In the genomic region with DNA sequence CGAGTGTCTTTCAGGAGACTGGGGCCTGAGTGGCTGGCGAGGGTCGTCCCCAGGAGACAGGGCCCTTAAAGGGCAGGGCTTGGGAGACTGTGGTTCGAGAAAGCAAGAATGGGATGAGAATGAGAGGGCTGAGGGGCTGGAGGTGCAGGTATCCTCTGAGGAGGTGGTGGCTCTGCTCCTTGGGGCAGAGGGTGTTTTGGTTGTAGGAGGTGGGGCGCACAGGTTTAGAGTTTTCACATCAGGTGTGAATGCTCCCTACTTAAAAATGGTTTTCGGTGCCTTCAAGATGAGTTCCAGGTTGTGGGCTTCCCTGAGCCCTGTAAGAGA, we compare ENCODE assay signal across 8 cellular contexts. TPM values are rescaled to one million over a fixed set of nuclear protein-coding genes. Genes with fewer than 3 reads are reported as not detected.
DNase-seq lines count a peak whose midpoint lies in the region; ATAC-seq and TF ChIP-seq lines count a peak whose summit lies in the region.

No MANE protein-coding gene starts in this region.

- H3K4me3 ChIP-seq in H7 (ENCODE audit: insufficient read depth, low read depth, low read length) (peak overlapping the region; percentile 80), foreskin fibroblast (ENCODE audit: low read depth in 1 of 2, low read length in 2 of 2) (peak overlapping the region; percentile 68 to 85), skeletal muscle tissue (ENCODE audit: low read length in 3 of 3) (peak overlapping the region; percentile 94 to 99 (median 95))

- peaks cover 0 to 5% (median 2%) of the 10 kb centered on the region in 3 donors for H3K9me3 ChIP-seq in skeletal muscle tissue (ENCODE audit: control insufficient read depth in 3 of 3, low read length in 3 of 3)

- H3K27ac ChIP-seq in skeletal muscle tissue (ENCODE audit: low read depth, low read length): peak overlapping the region; percentile 82

- H3K9ac ChIP-seq in skeletal muscle tissue (ENCODE audit: low read depth in 1 of 3, low read length in 3 of 3): peak overlapping the region; percentile 87 to 96 (median 94)

- no peak for DNase-seq in H7
- DNase-seq in T-cell: peak in 1 of 34 experiments; percentile 0
- no peak for DNase-seq in foreskin fibroblast
- DNase-seq in pons (ENCODE audit: low spot score): no peak
- no peak for DNase-seq in stimulated activated CD4-positive, alpha-beta T cell treated with anti-CD3 and anti-CD28 coated beads, Interleukin-2, amount 100 ng/mL, for 48 hours
- no peak for DNase-seq in mucosa of gallbladder (ENCODE audit: low spot score)

- CTCF ChIA-PET in T-cell (lab: Charles Lee): interaction anchor here in 1 of 2 donors (0.5 kb wide), 1 partner anchor 261 kb away, joined by 4 read pairs; no protein-coding TSS in a partner anchor

- no peaks in the 10 kb centered on the region for H3K27me3 Mint-ChIP-seq in T-cell

- POLR2A ChIA-PET in T-cell (lab: Charles Lee): interaction anchor here (0.5 to 1.3 kb wide), 2 partner anchors 30 to 153 kb away, joined by 3 to 7 read pairs; no protein-coding TSS in a partner anchor

- no peaks in the 10 kb centered on the region for H3K27me3 ChIP-seq in H7 (ENCODE audit: control insufficient read depth, insufficient read depth, low read length)
- H3K27me3 ChIP-seq in skeletal muscle tissue (ENCODE audit: control insufficient read depth in 3 of 3, insufficient read depth in 3 of 3, low read length in 3 of 3): no peaks in the 10 kb centered on the region

- peak overlapping the region; percentile 93 to 99 for H3K27ac Mint-ChIP-seq in T-cell

- peak overlapping the region; percentile 92 to 99 (median 96) for H3K4me3 Mint-ChIP-seq in T-cell

- H3K4me1 ChIP-seq in skeletal muscle tissue (ENCODE audit: control insufficient read depth in 3 of 3, insufficient read depth in 3 of 3, low read length in 3 of 3): peaks cover 9 to 13% (median 10%) of the 10 kb centered on the region in 3 donors

- TF ChIP-seq CTCF in foreskin fibroblast (IDR thresholded peaks at IDR 0.05; ENCODE audit: low read depth, low read length): no peak

- H3K36me3 ChIP-seq in H7 (replicated peaks; ENCODE audit: control insufficient read depth, insufficient read depth, low read length) (no peaks in the 10 kb centered on the region), skeletal muscle tissue (ENCODE audit: control insufficient read depth in 3 of 3, insufficient read depth in 3 of 3, low read length in 3 of 3) (peaks cover 2 to 6% (median 5%) of the 10 kb centered on the region in 3 donors)

- peaks cover 18 to 22% (median 21%) of the 10 kb centered on the region in 3 donors for H3K4me1 Mint-ChIP-seq in T-cell

- ATAC-seq in T-cell (replicated peaks in 1 of 4) (no peak), GM18870 (IDR thresholded peaks at IDR 0.05; ENCODE audit: unreplicated experiment) (no peak)

- H3K36me3 Mint-ChIP-seq in T-cell: peaks cover 8% of the 10 kb centered on the region

- H3K9me3 Mint-ChIP-seq in T-cell: peaks cover 0 to 3% (median 0%) of the 10 kb centered on the region in 3 donors

RNA-seq across cellular contexts. Expression of a gene that starts 0.4 kb away (rescaled TPM):
- 11.4 and 16.2 TPM in 2 replicates for total RNA-seq in H7 (2014; rRNA removed; shearing (Covaris generic))
- total RNA-seq in T-cell (10 to 100 TPM; 33.8 to 57.8 (median 38.1) TPM), skeletal muscle tissue (25.1 TPM), mucosa of gallbladder (25.6 TPM)
